ENCODE assay signal across 11 cellular contexts in the genomic region with DNA sequence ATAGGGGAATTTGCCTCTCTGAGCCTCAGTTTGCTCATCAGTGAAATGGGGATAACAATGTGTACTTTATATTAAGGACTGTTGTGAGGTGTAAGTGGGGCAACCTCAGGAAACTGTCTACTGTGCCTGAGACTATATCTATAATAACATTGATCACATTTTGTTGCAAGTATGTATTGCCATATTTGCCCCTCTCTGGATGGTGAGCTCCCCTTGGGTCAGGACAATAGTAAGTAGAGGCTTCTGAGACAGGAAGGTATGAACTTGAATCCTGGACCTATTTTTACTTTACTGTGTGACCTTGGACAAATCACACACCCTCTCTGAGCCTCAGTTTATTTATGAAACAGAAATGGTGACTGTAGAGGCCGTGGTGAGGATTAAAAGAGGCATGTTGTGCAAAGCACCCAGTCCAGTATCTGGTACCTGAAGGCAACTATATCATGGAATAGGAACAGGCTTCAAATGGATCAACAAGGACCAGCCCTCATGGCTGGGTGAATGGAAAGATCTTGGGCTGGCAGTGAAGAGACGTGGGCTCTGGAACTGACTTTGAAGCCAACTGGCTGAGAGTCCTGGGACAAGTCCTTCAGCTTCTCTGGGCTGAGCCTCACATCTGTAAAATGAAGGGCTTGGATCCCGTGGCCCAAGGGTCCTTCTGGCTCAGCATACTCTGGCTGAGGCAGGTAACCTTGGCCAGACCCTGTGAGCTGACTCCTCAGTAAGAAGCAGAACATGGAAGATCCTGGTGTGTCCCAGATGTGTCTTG. TPM values are rescaled to one million over a fixed set of nuclear protein-coding genes. Genes with fewer than 3 reads are reported as not detected.
A peak's percentile ranks its signal among the peaks of the same experiment; 100 is the strongest.
DNase-seq lines count a peak whose midpoint lies in the region; ATAC-seq and TF ChIP-seq lines count a peak whose summit lies in the region.
"Had no signal": no experiment of that assay in that cellular context is flagged by ENCODE, and none has a peak within 500 bp of the region (broad histone marks: within the 10 kb centered on the region; RNA-seq: fewer than 3 reads in every experiment).

No MANE protein-coding gene starts in this region.

- H3K4me1 ChIP-seq in OCI-LY7 (ENCODE audit: insufficient read depth, low read length, poor library complexity, severe bottlenecking) (peaks cover 100% of the 10 kb centered on the region), smooth muscle cell (ENCODE audit: low read depth) (peaks cover 33% of the 10 kb centered on the region), gastroesophageal sphincter (peaks cover 0 to 12% (median 0%) of the 10 kb centered on the region in 3 donors)

- H4K20me1 ChIP-seq in OCI-LY7 (ENCODE audit: insufficient read depth, low read length) (no peaks in the 10 kb centered on the region), smooth muscle cell (ENCODE audit: low read depth) (no peaks in the 10 kb centered on the region)

- CTCF ChIA-PET in OCI-LY7 (lab: Charles Lee; ENCODE audit: unreplicated experiment) (interaction anchor here (1.1 to 1.8 kb wide), 4 partner anchors 17 to 48 kb away, joined by 3 to 5 read pairs (median 4); no protein-coding TSS in a partner anchor), MCF 10A (lab: Yijun Ruan, JAX) (interaction anchor here (0.6 to 3.4 kb wide), 4 partner anchors 10 to 43 kb away, joined by 3 to 16 read pairs (median 10); no protein-coding TSS in a partner anchor)

- no peak for TF ChIP-seq CTCF in OCI-LY7 (conservative IDR thresholded peaks at IDR 0.05; ENCODE audit: low read length)
- TF ChIP-seq CTCF in MCF 10A (IDR thresholded peaks at IDR 0.05; ENCODE audit: unreplicated experiment) = no peak
- no peak for TF ChIP-seq CTCF in smooth muscle cell (IDR thresholded peaks at IDR 0.05; ENCODE audit: borderline replicate concordance, insufficient read depth, poor library complexity, severe bottlenecking)
- no peak for TF ChIP-seq CTCF in gastroesophageal sphincter (IDR thresholded peaks at IDR 0.05)

- no peaks in the 10 kb centered on the region for H3K27me3 Mint-ChIP-seq in T-helper 1 cell treated with Interleukin-12 subunit alpha and Interleukin-12 subunit beta and Interleukin-4 antibody, amounts not matched to agents 30 μg/mL and 1 μg/mL, for 36 hours (ENCODE audit: low read depth)
- no peaks in the 10 kb centered on the region for H3K27me3 Mint-ChIP-seq in MCF 10A (ENCODE audit: insufficient read depth, unreplicated experiment)

- no peaks in the 10 kb centered on the region for H3K36me3 ChIP-seq in OCI-LY7 (ENCODE audit: insufficient read depth, low read length)
- H3K36me3 ChIP-seq in smooth muscle cell (ENCODE audit: low read depth) = no peaks in the 10 kb centered on the region
- H3K36me3 ChIP-seq in gastroesophageal sphincter = no peaks in the 10 kb centered on the region
- H3K36me3 ChIP-seq: brain microvascular endothelial cell had no signal

- POLR2A ChIA-PET in OCI-LY7 (lab: Charles Lee) (interaction anchor here (0.7 to 13.7 kb wide), 10 partner anchors 13 to 62 kb away, joined by 3 to 261 read pairs (median 42); a partner anchor contains a TSS), MCF 10A (lab: Yijun Ruan, JAX) (interaction anchor here (0.6 to 14.5 kb wide), 17 partner anchors 8 to 488 kb away, joined by 3 to 622 read pairs (median 6); a partner anchor contains a TSS)

- H3K27me3 ChIP-seq in smooth muscle cell (ENCODE audit: low read depth) = no peaks in the 10 kb centered on the region
- H3K27me3 ChIP-seq in gastroesophageal sphincter = no peaks in the 10 kb centered on the region
- H3K27me3 ChIP-seq: brain microvascular endothelial cell had no signal

- TF ChIP-seq POLR2A in gastroesophageal sphincter (IDR thresholded peaks at IDR 0.05) = no peak

- ATAC-seq in gastroesophageal sphincter (no peak), GM19463 (IDR thresholded peaks at IDR 0.05; ENCODE audit: unreplicated experiment) (no peak)

- BruUV-seq in OCI-LY7 (replicated peaks; lab: Mats Ljungman, UMichigan) = TSS peak; percentile 73
- no TSS peak for BruUV-seq in MCF 10A (replicated peaks; lab: Mats Ljungman, UMichigan)

- H3K4me1 Mint-ChIP-seq in T-helper 1 cell treated with Interleukin-12 subunit alpha and Interleukin-12 subunit beta and Interleukin-4 antibody, amounts not matched to agents 30 μg/mL and 1 μg/mL, for 36 hours (ENCODE audit: low read depth) = peaks cover 50% of the 10 kb centered on the region
- peaks cover 57% of the 10 kb centered on the region for H3K4me1 Mint-ChIP-seq in MCF 10A (ENCODE audit: insufficient read depth, unreplicated experiment)

- H3K27ac ChIP-seq in OCI-LY7 (ENCODE audit: low read depth, low read length, poor library complexity, severe bottlenecking) = peak overlapping the region; percentile 94
- H3K27ac ChIP-seq in smooth muscle cell (ENCODE audit: low read depth) = peak overlapping the region; percentile 97
- H3K27ac ChIP-seq in gastroesophageal sphincter = no peak overlapping the region
- H3K27ac ChIP-seq: brain microvascular endothelial cell had no signal

- no peak overlapping the region for H3K4me3 Mint-ChIP-seq in T-helper 1 cell treated with Interleukin-12 subunit alpha and Interleukin-12 subunit beta and Interleukin-4 antibody, amounts not matched to agents 30 μg/mL and 1 μg/mL, for 36 hours
- H3K4me3 Mint-ChIP-seq in MCF 10A (ENCODE audit: unreplicated experiment) = no peak overlapping the region

- no peak overlapping the region for H3K9ac ChIP-seq in smooth muscle cell (ENCODE audit: low read depth)

- intact Hi-C loops in OCI-LY7 (cut with micrococcal nuclease; ENCODE audit: unreplicated experiment) = no loop called here
- intact Hi-C loops in MCF 10A (cut with micrococcal nuclease) = loop anchor here (5.0 kb wide), 1 partner anchor 43 kb away; no protein-coding TSS in a partner anchor

- no peak for TF ChIP-seq EP300 in gastroesophageal sphincter (IDR thresholded peaks at IDR 0.05)

- H3K36me3 Mint-ChIP-seq in T-helper 1 cell treated with Interleukin-12 subunit alpha and Interleukin-12 subunit beta and Interleukin-4 antibody, amounts not matched to agents 30 μg/mL and 1 μg/mL, for 36 hours (ENCODE audit: low read depth) = no peaks in the 10 kb centered on the region
- H3K36me3 Mint-ChIP-seq in MCF 10A (ENCODE audit: insufficient read depth, unreplicated experiment) = peaks cover 7% of the 10 kb centered on the region

- DNase-seq in T-helper 1 cell = no peak
- DNase-seq in OCI-LY7 (ENCODE audit: low spot score) = no peak
- no peak for DNase-seq in MCF 10A (ENCODE audit: unreplicated experiment)
- no peak for DNase-seq in smooth muscle cell (lab: John Stamatoyannopoulos, UW; ENCODE audit: unreplicated experiment)
- DNase-seq in medulla oblongata (ENCODE audit: extremely low spot score) = no peak
- DNase-seq: 8988T, brain microvascular endothelial cell, retina had no signal

- peak overlapping the region; percentile 88 for H3K4me2 ChIP-seq in OCI-LY7 (ENCODE audit: low read length)
- H3K4me2 ChIP-seq in smooth muscle cell = no peak overlapping the region

- peaks cover 5% of the 10 kb centered on the region; the same call in 1 of the 2 replicates for H3K79me2 ChIP-seq in OCI-LY7 (ENCODE audit: insufficient read depth, low read depth, low read length)
- no peaks in the 10 kb centered on the region for H3K79me2 ChIP-seq in smooth muscle cell (ENCODE audit: low read depth)

- H3K4me3 ChIP-seq in OCI-LY7 (ENCODE audit: low read depth, low read length, poor library complexity, severe bottlenecking) = peak overlapping the region; percentile 60
- no peak overlapping the region for H3K4me3 ChIP-seq in smooth muscle cell
- no peak overlapping the region for H3K4me3 ChIP-seq in gastroesophageal sphincter

- peak overlapping the region; percentile 50 for H3K27ac Mint-ChIP-seq in T-helper 1 cell treated with Interleukin-12 subunit alpha and Interleukin-12 subunit beta and Interleukin-4 antibody, amounts not matched to agents 30 μg/mL and 1 μg/mL, for 36 hours
- H3K27ac Mint-ChIP-seq in MCF 10A (ENCODE audit: low read depth, unreplicated experiment) = peak overlapping the region; percentile 94

- no peaks in the 10 kb centered on the region for H3K9me2 ChIP-seq in OCI-LY7 (ENCODE audit: insufficient read depth, low read length)

- H2AFZ ChIP-seq in OCI-LY7 (ENCODE audit: low read length) (no peak overlapping the region), smooth muscle cell (ENCODE audit: low read depth) (no peak overlapping the region)

- H3K9me3 ChIP-seq in OCI-LY7 (ENCODE audit: low read length) = no peaks in the 10 kb centered on the region
- H3K9me3 ChIP-seq in smooth muscle cell (replicated peaks; ENCODE audit: low read depth) = no peaks in the 10 kb centered on the region
- H3K9me3 ChIP-seq in gastroesophageal sphincter = no peaks in the 10 kb centered on the region

- H3F3A ChIP-seq in smooth muscle cell (ENCODE audit: low read depth) = peaks cover 38% of the 10 kb centered on the region

- WGBS in smooth muscle cell (ENCODE audit: low lambda C conversion rate) = 90% methylated on average over 3 of the region's 3 CpGs
- 29 to 100% methylated on average over 1 of the region's 3 CpGs for WGBS in gastroesophageal sphincter (ENCODE audit: low coverage in 1 of 2), 2 donors

- no peaks in the 10 kb centered on the region for H3K9me3 Mint-ChIP-seq in T-helper 1 cell treated with Interleukin-12 subunit alpha and Interleukin-12 subunit beta and Interleukin-4 antibody, amounts not matched to agents 30 μg/mL and 1 μg/mL, for 36 hours
- no peaks in the 10 kb centered on the region for H3K9me3 Mint-ChIP-seq in MCF 10A (ENCODE audit: unreplicated experiment)

RNA-seq across cellular contexts. Expression of a gene that starts 35.0 kb away (rescaled TPM):
- total RNA-seq in OCI-LY7 (2014; rRNA removed; shearing (Covaris generic)) = 1,286 and 1,658 TPM in 2 replicates
- total RNA-seq in OCI-LY7 (2022) (621 and 629 TPM in 2 replicates), MCF 10A (2022) (15.7 and 34.8 TPM in 2 replicates), smooth muscle cell (629 and 752 TPM in 2 replicates), gastroesophageal sphincter (100 to 1,000 TPM; 144 to 270 (median 221) TPM)
- 929 and 1,018 TPM in 2 replicates for polyA plus RNA-seq in smooth muscle cell

Comparison
In these comparisons a context has a peak if more than half of its experiments do, and no peak if none do; other contexts are left out.
1. H3K27ac ChIP-seq: peak in OCI-LY7 (single experiment) and smooth muscle cell (single experiment); none in gastroesophageal sphincter (0 of 4).